In genomic region chr9:134622896-134623407, GRCh38 we compare ENCODE assay signal across 25 cellular contexts. TPM values are rescaled to one million over a fixed set of nuclear protein-coding genes. Genes with fewer than 3 reads are reported as not detected.
A peak's percentile ranks its signal among the peaks of the same experiment; 100 is the strongest.
DNase-seq lines count a peak whose midpoint lies in the region; ATAC-seq, FAIRE-seq and TF ChIP-seq lines count a peak whose summit lies in the region.
"Had no signal": no experiment of that assay in that cellular context is flagged by ENCODE, and none has a peak within 500 bp of the region (broad histone marks: within the 10 kb centered on the region; RNA-seq: fewer than 3 reads in every experiment).

No MANE protein-coding gene starts in this region.

- H3K79me1 ChIP-seq in neuronal stem cell (ENCODE audit: low read depth, low read length) = no peaks in the 10 kb centered on the region

- no peak overlapping the region for H3K4me3 Mint-ChIP-seq in astrocyte (ENCODE audit: unreplicated experiment)
- H3K4me3 Mint-ChIP-seq: activated naive CD8-positive, alpha-beta T cell treated with anti-CD3 and anti-CD28 coated beads, Interleukin-2, amount 10 ng/mL, durations not matched to agents 7 days and 5 days; memory B cell; naive thymus-derived CD8-positive, alpha-beta T cell; stimulated activated effector memory CD8-positive, alpha-beta T cell treated with anti-CD3 and anti-CD28 coated beads, Interleukin-12 subunit alpha, Interleukin-12 subunit beta, amount 100 ng/mL, for 72 hours; T-helper 1 cell treated with Interleukin-12 subunit alpha and Interleukin-12 subunit beta and Interleukin-4 antibody, amounts not matched to agents 30 μg/mL and 1 μg/mL, for 36 hours had no signal

- no peak for TF ChIP-seq RAD21 in SK-N-SH (IDR thresholded peaks at IDR 0.05; ENCODE audit: low read length)

- H3K79me2 ChIP-seq in astrocyte (ENCODE audit: insufficient read depth, low read length) (no peaks in the 10 kb centered on the region), SK-N-SH (ENCODE audit: insufficient read depth) (no peaks in the 10 kb centered on the region)

- intact Hi-C loops in cardiac septum (cut with DNase I) = no loop called here
- intact Hi-C loops in Right ventricle myocardium inferior (cut with DNase I) = no loop called here
- intact Hi-C loops in vagina (cut with DNase I) = no loop called here

- no peaks in the 10 kb centered on the region for H3K27me3 Mint-ChIP-seq in astrocyte (ENCODE audit: low read depth, unreplicated experiment)
- H3K27me3 Mint-ChIP-seq: activated naive CD8-positive, alpha-beta T cell treated with anti-CD3 and anti-CD28 coated beads, Interleukin-2, amount 10 ng/mL, durations not matched to agents 7 days and 5 days had no signal

- no peak for TF ChIP-seq POLR2A in upper lobe of left lung (IDR thresholded peaks at IDR 0.05)
- no peak for TF ChIP-seq POLR2A in vagina (IDR thresholded peaks at IDR 0.05)

- H3K9me3 ChIP-seq in astrocyte (ENCODE audit: insufficient read depth, low read depth, low read length) (no peaks in the 10 kb centered on the region), neuronal stem cell (replicated peaks in 1 of 2; ENCODE audit: control insufficient read depth in 2 of 2, insufficient read depth in 1 of 2, low read depth in 1 of 2, low read length in 2 of 2) (no peaks in the 10 kb centered on the region), upper lobe of left lung (no peaks in the 10 kb centered on the region), vagina (no peaks in the 10 kb centered on the region), SK-N-SH (no peaks in the 10 kb centered on the region)
- H3K9me3 ChIP-seq: BLaER1 treated with 17β-estradiol and CSF1 and Interleukin-3, amounts not matched to agents 10 nM and 100 nM; colonic mucosa; SJSA1; testis had no signal

- peaks cover 53% of the 10 kb centered on the region for H3K4me1 ChIP-seq in astrocyte (ENCODE audit: insufficient read depth, low read length)
- H3K4me1 ChIP-seq in neuronal stem cell (ENCODE audit: control insufficient read depth in 2 of 2, insufficient read depth in 1 of 2, low read depth in 1 of 2, low read length in 2 of 2) = peaks cover 0 to 13% of the 10 kb centered on the region in 2 donors
- H3K4me1 ChIP-seq in upper lobe of left lung = no peaks in the 10 kb centered on the region
- peaks cover 18% of the 10 kb centered on the region for H3K4me1 ChIP-seq in vagina
- H3K4me1 ChIP-seq in SK-N-SH (ENCODE audit: control insufficient read depth in 1 of 2, insufficient read depth in 2 of 2, low read depth in 1 of 2, low read length in 1 of 2) = peaks cover 0 to 32% of the 10 kb centered on the region in 2 experiments; a peak in 3 of 4 replicates
- H3K4me1 ChIP-seq: colonic mucosa, testis had no signal

- POLR2A ChIA-PET in SK-N-SH (lab: Yijun Ruan, JAX) = no interaction called here

- no peak overlapping the region for H3K4me2 ChIP-seq in astrocyte (ENCODE audit: low read length)
- H3K4me2 ChIP-seq in neuronal stem cell (ENCODE audit: insufficient read depth, low read length, poor library complexity, severe bottlenecking) = no peak overlapping the region
- H3K4me2 ChIP-seq in SK-N-SH = no peak overlapping the region

- H3K23ac ChIP-seq in neuronal stem cell (ENCODE audit: low read depth, low read length, poor library complexity) = no peak overlapping the region

- no peak for TF ChIP-seq EP300 in upper lobe of left lung (IDR thresholded peaks at IDR 0.05)
- TF ChIP-seq EP300 in SK-N-SH (IDR thresholded peaks at IDR 0.05; ENCODE audit: borderline replicate concordance in 1 of 2, low read depth in 1 of 2, low read length in 1 of 2) = no peak

- H3K27ac ChIP-seq in astrocyte (ENCODE audit: low read depth, low read length) = no peak overlapping the region
- no peak overlapping the region for H3K27ac ChIP-seq in neuronal stem cell (replicated peaks; ENCODE audit: low read length)
- H3K27ac ChIP-seq in upper lobe of left lung = no peak overlapping the region
- H3K27ac ChIP-seq in vagina = no peak overlapping the region
- H3K27ac ChIP-seq in SK-N-SH (ENCODE audit: low read depth in 2 of 2, low read length in 1 of 2) = no peak overlapping the region
- H3K27ac ChIP-seq: BLaER1 treated with 17β-estradiol and CSF1 and Interleukin-3, amounts not matched to agents 10 nM and 100 nM; colonic mucosa; SJSA1; testis had no signal

- H3K4me3 ChIP-seq in astrocyte (ENCODE audit: insufficient read depth, low read depth, low read length) (no peak overlapping the region), neuronal stem cell (ENCODE audit: low read length in 2 of 2) (no peak overlapping the region), upper lobe of left lung (no peak overlapping the region), vagina (no peak overlapping the region), SK-N-SH (ENCODE audit: low read depth in 2 of 2, low read length in 1 of 2) (no peak overlapping the region)
- H3K4me3 ChIP-seq: BLaER1 treated with 17β-estradiol and CSF1 and Interleukin-3, amounts not matched to agents 10 nM and 100 nM; colonic mucosa; SJSA1; testis had no signal

- DNase-seq in cardiac septum (ENCODE audit: low spot score) (peak; percentile 65), Right ventricle myocardium inferior (ENCODE audit: missing footprints) (no peak), astrocyte (ENCODE audit: low read depth) (no peak), neuronal stem cell (ENCODE audit: low spot score) (no peak), upper lobe of left lung (peak; percentile 17 to 30), vagina (ENCODE audit: extremely low spot score in 2 of 2) (no peak), SK-N-SH (no peak)
- DNase-seq: activated CD4-positive, alpha-beta T cell treated with anti-CD3 and anti-CD28 coated beads, Interleukin-2, amount 50 U/mL, for 1 hour; activated naive CD8-positive, alpha-beta T cell treated with anti-CD3 and anti-CD28 coated beads, Interleukin-2, amount 10 ng/mL, durations not matched to agents 7 days and 5 days; colonic mucosa; NCI-H1092 treated with DMSO at 0.1 percent for 48 hours; NCI-H510A treated with DMSO at 0.1 percent for 48 hours; NK-92 treated with Interleukin-12 subunit alpha and Interleukin-12 subunit beta, amount 100 ng/mL, for 24 hours; stimulated activated CD4-positive, alpha-beta T cell treated with anti-CD3 and anti-CD28 coated beads, Interleukin-1b, Interleukin-23, amount 100 ng/mL, for 48 hours; testis had no signal

- no peak overlapping the region for H4K8ac ChIP-seq in neuronal stem cell (ENCODE audit: low read depth, low read length)

- H3K9me3 Mint-ChIP-seq in astrocyte (ENCODE audit: unreplicated experiment) = no peaks in the 10 kb centered on the region
- H3K9me3 Mint-ChIP-seq: activated naive CD8-positive, alpha-beta T cell treated with anti-CD3 and anti-CD28 coated beads, Interleukin-2, amount 10 ng/mL, durations not matched to agents 7 days and 5 days; activated T-helper 2 cell treated with anti-CD3 and anti-CD28 coated beads, Interferon-gamma antibody, Interleukin-2, Interleukin-4, amounts not matched to agents 10 μg/mL and 5 μg/mL and 100 μg/mL, durations not matched to agents 14 hours and 24 hours and 36 hours; memory B cell; naive thymus-derived CD8-positive, alpha-beta T cell; stimulated activated effector memory CD8-positive, alpha-beta T cell treated with anti-CD3 and anti-CD28 coated beads, Interleukin-12 subunit alpha, Interleukin-12 subunit beta, amount 100 ng/mL, for 72 hours; T-helper 1 cell treated with Interleukin-12 subunit alpha and Interleukin-12 subunit beta and Interleukin-4 antibody, amounts not matched to agents 30 μg/mL and 1 μg/mL, for 36 hours had no signal

- no peak overlapping the region for H2AK5ac ChIP-seq in neuronal stem cell (ENCODE audit: low read depth, low read length)

- no peaks in the 10 kb centered on the region for H3K27me3 ChIP-seq in astrocyte (ENCODE audit: insufficient read depth, low read length)
- peaks cover 0 to 4% (median 0%) of the 10 kb centered on the region in 3 experiments for H3K27me3 ChIP-seq in neuronal stem cell (ENCODE audit: control insufficient read depth in 3 of 3, insufficient read depth in 3 of 3, low read depth in 1 of 3, low read length in 3 of 3)
- H3K27me3 ChIP-seq in upper lobe of left lung = no peaks in the 10 kb centered on the region
- H3K27me3 ChIP-seq in vagina = no peaks in the 10 kb centered on the region
- no peaks in the 10 kb centered on the region for H3K27me3 ChIP-seq in SK-N-SH (ENCODE audit: insufficient read depth)
- H3K27me3 ChIP-seq: colonic mucosa, SJSA1, testis had no signal

- no peak for ATAC-seq in Right ventricle myocardium inferior
- ATAC-seq in upper lobe of left lung (ENCODE audit: low FRiP score in 2 of 2) = no peak
- ATAC-seq in HG03280 (IDR thresholded peaks at IDR 0.05; ENCODE audit: unreplicated experiment) = no peak
- ATAC-seq: naive thymus-derived CD8-positive, alpha-beta T cell; stimulated activated effector memory CD8-positive, alpha-beta T cell treated with anti-CD3 and anti-CD28 coated beads, Interleukin-12 subunit alpha, Interleukin-12 subunit beta, amount 100 ng/mL, for 72 hours had no signal

- no peak overlapping the region for H3K9ac ChIP-seq in astrocyte (ENCODE audit: low read length)
- H3K9ac ChIP-seq in neuronal stem cell (ENCODE audit: low read depth, low read length, poor library complexity) = peak overlapping the region; percentile 67
- no peak overlapping the region for H3K9ac ChIP-seq in SK-N-SH
- H3K9ac ChIP-seq: BLaER1 treated with 17β-estradiol and CSF1 and Interleukin-3, amounts not matched to agents 10 nM and 100 nM had no signal

- H2BK120ac ChIP-seq in neuronal stem cell (ENCODE audit: low read depth, low read length) = no peak overlapping the region

- H3F3A ChIP-seq in SK-N-SH (replicated peaks; ENCODE audit: insufficient read depth) = peaks cover 18% of the 10 kb centered on the region

- H3K27ac Mint-ChIP-seq in astrocyte (ENCODE audit: unreplicated experiment) = peak overlapping the region; percentile 53
- H3K27ac Mint-ChIP-seq: activated naive CD8-positive, alpha-beta T cell treated with anti-CD3 and anti-CD28 coated beads, Interleukin-2, amount 10 ng/mL, durations not matched to agents 7 days and 5 days; activated T-helper 2 cell treated with anti-CD3 and anti-CD28 coated beads, Interferon-gamma antibody, Interleukin-2, Interleukin-4, amounts not matched to agents 10 μg/mL and 5 μg/mL and 100 μg/mL, durations not matched to agents 14 hours and 24 hours and 36 hours; memory B cell; progenitor cell of endocrine pancreas; stimulated activated effector memory CD8-positive, alpha-beta T cell treated with anti-CD3 and anti-CD28 coated beads, Interleukin-12 subunit alpha, Interleukin-12 subunit beta, amount 100 ng/mL, for 72 hours; T-helper 1 cell treated with Interleukin-12 subunit alpha and Interleukin-12 subunit beta and Interleukin-4 antibody, amounts not matched to agents 30 μg/mL and 1 μg/mL, for 36 hours had no signal

- H3K4ac ChIP-seq in neuronal stem cell (ENCODE audit: low read length) = no peak overlapping the region

- H2BK15ac ChIP-seq in neuronal stem cell (ENCODE audit: low read length) = peak overlapping the region; percentile 89

- H2AFZ ChIP-seq in astrocyte (ENCODE audit: low read depth, low read length) = no peak overlapping the region
- no peak overlapping the region for H2AFZ ChIP-seq in neuronal stem cell (ENCODE audit: low read length)
- H2AFZ ChIP-seq in SK-N-SH (ENCODE audit: low read depth) = no peak overlapping the region

- H2BK12ac ChIP-seq in neuronal stem cell (ENCODE audit: low read length) = peak overlapping the region; percentile 16

- no CpG with 5 or more reads among the region's 12 CpGs for WGBS in neuronal stem cell (ENCODE audit: extremely low coverage in 2 of 2, insufficient read length in 2 of 2, insufficient replicate concordance in 1 of 2), 2 donors
- WGBS in upper lobe of left lung, 2 donors = 95 to 98% methylated on average over 6 to 10 of the region's 12 CpGs
- WGBS in SK-N-SH (ENCODE audit: low lambda C conversion rate) = 87% methylated on average over 7 of the region's 12 CpGs

- H3K9me2 ChIP-seq in SK-N-SH = no peaks in the 10 kb centered on the region

- CTCF ChIA-PET in SK-N-SH (lab: Yijun Ruan, JAX) = no interaction called here

- no peaks in the 10 kb centered on the region for H3K36me3 Mint-ChIP-seq in astrocyte (ENCODE audit: low read depth, unreplicated experiment)
- H3K36me3 Mint-ChIP-seq: activated naive CD8-positive, alpha-beta T cell treated with anti-CD3 and anti-CD28 coated beads, Interleukin-2, amount 10 ng/mL, durations not matched to agents 7 days and 5 days; memory B cell; naive thymus-derived CD8-positive, alpha-beta T cell; stimulated activated effector memory CD8-positive, alpha-beta T cell treated with anti-CD3 and anti-CD28 coated beads, Interleukin-12 subunit alpha, Interleukin-12 subunit beta, amount 100 ng/mL, for 72 hours had no signal

- TF ChIP-seq CTCF in astrocyte (IDR thresholded peaks at IDR 0.05; ENCODE audit: insufficient read depth, low read depth, low read length) (no peak), upper lobe of left lung (IDR thresholded peaks at IDR 0.05) (no peak), vagina (IDR thresholded peaks at IDR 0.05) (no peak), SK-N-SH (IDR thresholded peaks at IDR 0.05) (no peak)

- no peak overlapping the region for H3K14ac ChIP-seq in neuronal stem cell (ENCODE audit: low read length)

- H4K20me1 ChIP-seq in astrocyte (ENCODE audit: insufficient read depth, low read length) (no peaks in the 10 kb centered on the region), SK-N-SH (ENCODE audit: insufficient read depth) (no peaks in the 10 kb centered on the region)
- H4K20me1 ChIP-seq: BLaER1 treated with 17β-estradiol and CSF1 and Interleukin-3, amounts not matched to agents 10 nM and 100 nM had no signal

- H3K18ac ChIP-seq in neuronal stem cell (ENCODE audit: low read length) = peak overlapping the region; percentile 84

- H3K36me3 ChIP-seq in astrocyte (ENCODE audit: insufficient read depth, low read length) (no peaks in the 10 kb centered on the region), neuronal stem cell (replicated peaks in 1 of 2; ENCODE audit: control insufficient read depth in 2 of 2, insufficient read depth in 2 of 2, low read length in 2 of 2) (no peaks in the 10 kb centered on the region), upper lobe of left lung (no peaks in the 10 kb centered on the region), vagina (no peaks in the 10 kb centered on the region), SK-N-SH (replicated peaks in 1 of 2; ENCODE audit: control insufficient read depth in 1 of 2, insufficient read depth in 2 of 2, low read length in 1 of 2) (no peaks in the 10 kb centered on the region)
- H3K36me3 ChIP-seq: BLaER1 treated with 17β-estradiol and CSF1 and Interleukin-3, amounts not matched to agents 10 nM and 100 nM; colonic mucosa; SJSA1 had no signal

- no peak overlapping the region for H4K91ac ChIP-seq in neuronal stem cell (ENCODE audit: low read depth, low read length, poor library complexity)

- peaks cover 58% of the 10 kb centered on the region for H3K4me1 Mint-ChIP-seq in astrocyte (ENCODE audit: low read depth, unreplicated experiment)
- H3K4me1 Mint-ChIP-seq: activated naive CD8-positive, alpha-beta T cell treated with anti-CD3 and anti-CD28 coated beads, Interleukin-2, amount 10 ng/mL, durations not matched to agents 7 days and 5 days had no signal

- H2BK5ac ChIP-seq in neuronal stem cell (ENCODE audit: low read length) = peak overlapping the region; percentile 4

- FAIRE-seq in astrocyte (lab: Jason Lieb, UNC) = no peak
- FAIRE-seq: GM19239 had no signal

RNA-seq across cellular contexts. Expression of gene COL5A1, which starts 18.7 kb away (rescaled TPM):
- 21.6 TPM for total RNA-seq in cardiac septum
- 18.7 TPM for total RNA-seq in Right ventricle myocardium inferior
- 1,055 and 1,568 TPM in 2 replicates for total RNA-seq in astrocyte
- 10.1 TPM for polyA plus RNA-seq in neuronal stem cell (2013, experiment 1 of 2)
- polyA plus RNA-seq in neuronal stem cell (2013, experiment 2 of 2) = 10.2 TPM
- 10 to 100 TPM in 5 of 6 donors, 1 to 10 TPM in 1; 7.5 to 75.4 (median 27.4) TPM for total RNA-seq in upper lobe of left lung
- total RNA-seq in vagina = 36.6 TPM
- 26.4 and 73.8 TPM in 2 replicates for polyA plus RNA-seq in SK-N-SH (2012; rRNA removed)
- 37.9 and 52.7 TPM in 2 replicates for polyA plus RNA-seq in SK-N-SH (2012; cell fraction: cytosol; rRNA removed)
- 131 and 166 TPM in 2 replicates for polyA plus RNA-seq in SK-N-SH (2012; cell fraction: nucleus; rRNA removed)
- total RNA-seq: activated T-helper 2 cell treated with anti-CD3 and anti-CD28 coated beads, Interferon-gamma antibody, Interleukin-2, Interleukin-4, amounts not matched to agents 10 μg/mL and 5 μg/mL and 100 μg/mL, durations not matched to agents 14 hours and 24 hours and 36 hours had no signal
- polyA plus RNA-seq: naive thymus-derived CD8-positive, alpha-beta T cell had no signal

Comparison
In these comparisons a context has a peak if more than half of its experiments do, and no peak if none do; other contexts are left out.
1. DNase-seq: peak in cardiac septum (single experiment) and upper lobe of left lung (2 of 2); none in Right ventricle myocardium inferior (single experiment), astrocyte (single experiment), neuronal stem cell (single experiment), vagina (0 of 2) and SK-N-SH (single experiment).
2. RNA of gene COL5A1, which starts 18.7 kb away (total RNA-seq): 1,055 to 1,568 TPM in astrocyte; 36.6 TPM in vagina (single experiment), 7.5 to 75.4 TPM in upper lobe of left lung, 21.6 TPM in cardiac septum (single experiment) and 18.7 TPM in Right ventricle myocardium inferior (single experiment); every median in the first group is over 10 times any median in the second.